In genomic region chr14:94702629-94703028, GRCh38 we compare ENCODE assay signal across 24 cellular contexts.
"Had no signal": no experiment of that assay in that cellular context is flagged by ENCODE, and none has a peak within 500 bp of the region (broad histone marks: within the 10 kb centered on the region; RNA-seq: fewer than 3 reads in every experiment).

No MANE protein-coding gene starts in this region.

- H3K4me1 Mint-ChIP-seq: activated CD4-positive, alpha-beta T cell treated with anti-CD3 and anti-CD28 coated beads, Interleukin-2, amount 10 ng/mL, durations not matched to agents 7 days and 5 days; activated CD8-positive, alpha-beta memory T cell treated with anti-CD3 and anti-CD28 coated beads, Interleukin-2, amount 10 ng/mL, durations not matched to agents 7 days and 5 days; activated naive CD8-positive, alpha-beta T cell treated with anti-CD3 and anti-CD28 coated beads, Interleukin-2, amount 50 U/mL, for 24 hours; naive thymus-derived CD8-positive, alpha-beta T cell; T-cell had no signal

- H3K4me3 ChIP-seq: esophagus squamous epithelium, gastroesophageal sphincter, heart right ventricle, lower lobe of right lung, prostate gland, spleen, thoracic aorta had no signal

- H3K4me3 Mint-ChIP-seq: activated CD4-positive, alpha-beta T cell treated with anti-CD3 and anti-CD28 coated beads, Interleukin-2, amount 10 ng/mL, durations not matched to agents 7 days and 5 days; activated CD8-positive, alpha-beta memory T cell treated with anti-CD3 and anti-CD28 coated beads, Interleukin-2, amount 10 ng/mL, durations not matched to agents 7 days and 5 days; activated CD8-positive, alpha-beta T cell treated with anti-CD3 and anti-CD28 coated beads for 36 hours; activated naive CD8-positive, alpha-beta T cell treated with anti-CD3 and anti-CD28 coated beads, Interleukin-2, amount 50 U/mL, for 24 hours; dendritic cell treated with granulocyte-macrophage colony-stimulating factor and Interleukin-4, amounts not matched to agents 40 ng/mL and 50 ng/mL, for 4 days; naive thymus-derived CD8-positive, alpha-beta T cell; T-cell; T-helper 2 cell treated with Interferon-gamma antibody and Interleukin-4, amounts not matched to agents 5 μg/mL and 100 μg/mL, for 36 hours had no signal

- ATAC-seq: activated CD8-positive, alpha-beta memory T cell treated with anti-CD3 and anti-CD28 coated beads, Interleukin-2, amount 10 ng/mL, durations not matched to agents 7 days and 5 days; activated CD8-positive, alpha-beta T cell treated with anti-CD3 and anti-CD28 coated beads for 36 hours; activated naive CD8-positive, alpha-beta T cell treated with anti-CD3 and anti-CD28 coated beads, Interleukin-2, amount 50 U/mL, for 24 hours; gastroesophageal sphincter; heart right ventricle; lower lobe of right lung; naive thymus-derived CD8-positive, alpha-beta T cell; T-cell had no signal

- H3K36me3 ChIP-seq: esophagus squamous epithelium, gastroesophageal sphincter, heart right ventricle, lower lobe of right lung, prostate gland, spleen, thoracic aorta, WERI-Rb-1 had no signal

- H3K9me3 Mint-ChIP-seq: activated CD4-positive, alpha-beta T cell treated with anti-CD3 and anti-CD28 coated beads, Interleukin-2, amount 10 ng/mL, durations not matched to agents 7 days and 5 days; activated CD8-positive, alpha-beta T cell treated with anti-CD3 and anti-CD28 coated beads for 36 hours; activated naive CD8-positive, alpha-beta T cell treated with anti-CD3 and anti-CD28 coated beads, Interleukin-2, amount 50 U/mL, for 24 hours; dendritic cell treated with granulocyte-macrophage colony-stimulating factor and Interleukin-4, amounts not matched to agents 40 ng/mL and 50 ng/mL, for 4 days; T-cell; T-helper 2 cell treated with Interferon-gamma antibody and Interleukin-4, amounts not matched to agents 5 μg/mL and 100 μg/mL, for 36 hours had no signal

- H3K27ac Mint-ChIP-seq: activated CD4-positive, alpha-beta T cell treated with anti-CD3 and anti-CD28 coated beads, Interleukin-2, amount 10 ng/mL, durations not matched to agents 7 days and 5 days; activated CD8-positive, alpha-beta memory T cell treated with anti-CD3 and anti-CD28 coated beads, Interleukin-2, amount 10 ng/mL, durations not matched to agents 7 days and 5 days; activated CD8-positive, alpha-beta T cell treated with anti-CD3 and anti-CD28 coated beads for 36 hours; activated naive CD8-positive, alpha-beta T cell treated with anti-CD3 and anti-CD28 coated beads, Interleukin-2, amount 50 U/mL, for 24 hours; dendritic cell treated with granulocyte-macrophage colony-stimulating factor and Interleukin-4, amounts not matched to agents 40 ng/mL and 50 ng/mL, for 4 days; T-cell; T-helper 2 cell treated with Interferon-gamma antibody and Interleukin-4, amounts not matched to agents 5 μg/mL and 100 μg/mL, for 36 hours had no signal

- H3K36me3 Mint-ChIP-seq: activated CD8-positive, alpha-beta memory T cell treated with anti-CD3 and anti-CD28 coated beads, Interleukin-2, amount 10 ng/mL, durations not matched to agents 7 days and 5 days; naive thymus-derived CD8-positive, alpha-beta T cell; T-cell had no signal

- DNase-seq: activated CD4-positive, alpha-beta T cell treated with anti-CD3 and anti-CD28 coated beads, Interleukin-2, amount 10 ng/mL, durations not matched to agents 7 days and 5 days; activated CD4-positive, CD25-positive, alpha-beta regulatory T cell treated with anti-CD3 and anti-CD28 coated beads, Interleukin-2, amount 50 U/mL, for 72 hours; activated CD8-positive, alpha-beta memory T cell treated with anti-CD3 and anti-CD28 coated beads, Interleukin-2, amount 10 ng/mL, durations not matched to agents 7 days and 5 days; activated CD8-positive, alpha-beta T cell treated with anti-CD3 and anti-CD28 coated beads for 36 hours; activated gamma-delta T cell; activated naive CD4-positive, alpha-beta T cell treated with anti-CD3 and anti-CD28 coated beads, Interleukin-2, amount 50 U/mL, for 16 hours; activated naive CD8-positive, alpha-beta T cell treated with anti-CD3 and anti-CD28 coated beads, Interleukin-2, amount 50 U/mL, for 24 hours; activated T-cell treated with anti-CD3 and anti-CD28 coated beads for 4 hours; effector CD4-positive, alpha-beta T cell; esophagus squamous epithelium; heart right ventricle; islet precursor cell; lower lobe of right lung; naive thymus-derived CD8-positive, alpha-beta T cell; spleen; stimulated activated CD4-positive, alpha-beta T cell treated with anti-CD3 and anti-CD28 coated beads, Interleukin-4, amount 100 ng/mL, for 1 hour; stimulated activated naive CD4-positive, alpha-beta T cell; T-cell; WERI-Rb-1 had no signal
